Comparison of ENCODE assay signal across 14 cellular contexts in genomic region chr15:28252831-28253230, GRCh38.
"Had no signal": no experiment of that assay in that cellular context is flagged by ENCODE, and none has a peak within 500 bp of the region (broad histone marks: within the 10 kb centered on the region; RNA-seq: fewer than 3 reads in every experiment).

No MANE protein-coding gene starts in this region.

- H3K4me1 Mint-ChIP-seq: activated naive CD8-positive, alpha-beta T cell treated with anti-CD3 and anti-CD28 coated beads, Interleukin-2, amount 50 U/mL, for 24 hours; stimulated activated effector memory CD8-positive, alpha-beta T cell treated with anti-CD3 and anti-CD28 coated beads, Interleukin-12 subunit alpha, Interleukin-12 subunit beta, amount 100 ng/mL, for 72 hours had no signal

- H3K4me3 Mint-ChIP-seq: activated naive CD4-positive, alpha-beta T cell treated with anti-CD3 and anti-CD28 coated beads for 36 hours; activated naive CD8-positive, alpha-beta T cell treated with anti-CD3 and anti-CD28 coated beads, Interleukin-2, amount 50 U/mL, for 24 hours; naive thymus-derived CD8-positive, alpha-beta T cell; stimulated activated effector memory CD8-positive, alpha-beta T cell treated with anti-CD3 and anti-CD28 coated beads, Interleukin-12 subunit alpha, Interleukin-12 subunit beta, amount 100 ng/mL, for 72 hours had no signal

- H3K9me3 Mint-ChIP-seq: activated naive CD8-positive, alpha-beta T cell treated with anti-CD3 and anti-CD28 coated beads, Interleukin-2, amount 50 U/mL, for 24 hours had no signal

- DNase-seq: activated CD4-positive, alpha-beta T cell treated with anti-CD3 and anti-CD28 coated beads, Interleukin-2, amount 50 U/mL, for 48 hours; activated naive CD4-positive, alpha-beta T cell treated with anti-CD3 and anti-CD28 coated beads for 36 hours; activated naive CD8-positive, alpha-beta T cell treated with anti-CD3 and anti-CD28 coated beads, Interleukin-2, amount 50 U/mL, for 24 hours; aorta; cerebellar nuclear complex; effector memory CD4-positive, alpha-beta T cell; foreskin keratinocyte; mesenchymal stem cell; naive thymus-derived CD8-positive, alpha-beta T cell; retina; stimulated activated CD4-positive, alpha-beta T cell treated with anti-CD3 and anti-CD28 coated beads, Interleukin-12 subunit alpha, Interleukin-12 subunit beta, amount 100 ng/mL, for 4 hours; stimulated activated CD4-positive, alpha-beta T cell treated with anti-CD3 and anti-CD28 coated beads, Interleukin-2, amount 100 ng/mL, for 24 hours had no signal

- ATAC-seq: activated naive CD8-positive, alpha-beta T cell treated with anti-CD3 and anti-CD28 coated beads, Interleukin-2, amount 50 U/mL, for 24 hours; foreskin keratinocyte; naive thymus-derived CD8-positive, alpha-beta T cell; stimulated activated effector memory CD8-positive, alpha-beta T cell treated with anti-CD3 and anti-CD28 coated beads, Interleukin-12 subunit alpha, Interleukin-12 subunit beta, amount 100 ng/mL, for 72 hours had no signal

- H3K27ac Mint-ChIP-seq: activated naive CD4-positive, alpha-beta T cell treated with anti-CD3 and anti-CD28 coated beads for 36 hours; activated naive CD8-positive, alpha-beta T cell treated with anti-CD3 and anti-CD28 coated beads, Interleukin-2, amount 50 U/mL, for 24 hours; activated T-helper 2 cell treated with anti-CD3 and anti-CD28 coated beads, Interferon-gamma antibody, Interleukin-2, Interleukin-4, amounts not matched to agents 10 μg/mL and 5 μg/mL and 100 μg/mL, durations not matched to agents 14 hours and 24 hours and 36 hours; naive thymus-derived CD8-positive, alpha-beta T cell; stimulated activated effector memory CD8-positive, alpha-beta T cell treated with anti-CD3 and anti-CD28 coated beads, Interleukin-12 subunit alpha, Interleukin-12 subunit beta, amount 100 ng/mL, for 72 hours had no signal

- H3K27me3 Mint-ChIP-seq: activated naive CD8-positive, alpha-beta T cell treated with anti-CD3 and anti-CD28 coated beads, Interleukin-2, amount 50 U/mL, for 24 hours; naive thymus-derived CD8-positive, alpha-beta T cell had no signal
